13 cellular contexts compared by ENCODE assay signal in genomic region chr2:65576861-65577601, GRCh38.
DNase-seq lines count a peak whose midpoint lies in the region; ATAC-seq and TF ChIP-seq lines count a peak whose summit lies in the region.
"Had no signal": no experiment of that assay in that cellular context is flagged by ENCODE, and none has a peak within 500 bp of the region (broad histone marks: within the 10 kb centered on the region; RNA-seq: fewer than 3 reads in every experiment).

No MANE protein-coding gene starts in this region.

- H3K27ac ChIP-seq in HUES48 (ENCODE audit: low read depth, low read length) (peak overlapping the region; percentile 74), left lung (peak overlapping the region in 1 of 2 donors; percentile 23), WERI-Rb-1 (no peak overlapping the region)
- H3K27ac ChIP-seq: BLaER1, HL-60 had no signal

- H3K9me3 ChIP-seq in HUES48 (ENCODE audit: control insufficient read depth, insufficient read depth, low read length) (no peaks in the 10 kb centered on the region), left lung (no peaks in the 10 kb centered on the region), WERI-Rb-1 (ENCODE audit: severe bottlenecking) (no peaks in the 10 kb centered on the region)
- H3K9me3 ChIP-seq: BLaER1 had no signal

- no peaks in the 10 kb centered on the region for H3K4me1 Mint-ChIP-seq in activated T-cell treated with anti-CD3 and anti-CD28 coated beads, Interleukin-2, amount 50 U/mL, for 24 hours (ENCODE audit: low read depth)
- peaks cover 2% of the 10 kb centered on the region for H3K4me1 Mint-ChIP-seq in activated naive CD4-positive, alpha-beta T cell treated with anti-CD3 and anti-CD28 coated beads for 36 hours (ENCODE audit: low read depth)

- H3K36me3 ChIP-seq in HUES48 (ENCODE audit: control insufficient read depth, insufficient read depth, low read length), result no peaks in the 10 kb centered on the region
- H3K36me3 ChIP-seq in left lung, result no peaks in the 10 kb centered on the region
- H3K36me3 ChIP-seq in WERI-Rb-1, result no peaks in the 10 kb centered on the region
- H3K36me3 ChIP-seq: BLaER1 had no signal

- CTCF ChIA-PET in activated naive CD4-positive, alpha-beta T cell treated with anti-CD3 and anti-CD28 coated beads for 36 hours (lab: Charles Lee), result no interaction called here

- H3K36me3 Mint-ChIP-seq in activated T-cell treated with anti-CD3 and anti-CD28 coated beads, Interleukin-2, amount 50 U/mL, for 24 hours (ENCODE audit: low read depth), result no peaks in the 10 kb centered on the region
- no peaks in the 10 kb centered on the region for H3K36me3 Mint-ChIP-seq in activated naive CD4-positive, alpha-beta T cell treated with anti-CD3 and anti-CD28 coated beads for 36 hours (ENCODE audit: low read depth)

- H3K4me1 ChIP-seq in HUES48 (ENCODE audit: control insufficient read depth, insufficient read depth, low read length) (peaks cover 19% of the 10 kb centered on the region), left lung (peaks cover 4 to 10% of the 10 kb centered on the region in 2 donors)

- intact Hi-C loops in left lung (cut with DNase I), result no loop called here
- intact Hi-C loops in activated naive CD4-positive, alpha-beta T cell treated with anti-CD3 and anti-CD28 coated beads for 36 hours (cut with micrococcal nuclease), result no loop called here

- H3K4me3 Mint-ChIP-seq in activated T-cell treated with anti-CD3 and anti-CD28 coated beads, Interleukin-2, amount 50 U/mL, for 24 hours, result no peak overlapping the region
- H3K4me3 Mint-ChIP-seq in activated naive CD4-positive, alpha-beta T cell treated with anti-CD3 and anti-CD28 coated beads for 36 hours, result no peak overlapping the region

- H3K9me3 Mint-ChIP-seq in activated T-cell treated with anti-CD3 and anti-CD28 coated beads, Interleukin-2, amount 50 U/mL, for 24 hours, result no peaks in the 10 kb centered on the region
- no peaks in the 10 kb centered on the region for H3K9me3 Mint-ChIP-seq in activated naive CD4-positive, alpha-beta T cell treated with anti-CD3 and anti-CD28 coated beads for 36 hours

- peak; percentile 62 for ATAC-seq in left lung
- ATAC-seq: Right ventricle myocardium inferior had no signal

- H3K27me3 Mint-ChIP-seq in activated T-cell treated with anti-CD3 and anti-CD28 coated beads, Interleukin-2, amount 50 U/mL, for 24 hours, result peaks cover 22% of the 10 kb centered on the region
- H3K27me3 Mint-ChIP-seq in activated naive CD4-positive, alpha-beta T cell treated with anti-CD3 and anti-CD28 coated beads for 36 hours (ENCODE audit: low read depth), result peaks cover 3% of the 10 kb centered on the region

- H3K9ac ChIP-seq in HUES48 (ENCODE audit: low read depth, low read length), result no peak overlapping the region
- H3K9ac ChIP-seq: BLaER1 had no signal

- H3K27me3 ChIP-seq in HUES48 (ENCODE audit: control insufficient read depth, insufficient read depth, low read length) (no peaks in the 10 kb centered on the region), left lung (no peaks in the 10 kb centered on the region), WERI-Rb-1 (ENCODE audit: insufficient read depth, low read depth, severe bottlenecking) (peaks cover 5% of the 10 kb centered on the region)
- H3K27me3 ChIP-seq: BLaER1 had no signal

- H3K4me3 ChIP-seq in HUES48 (ENCODE audit: low read depth, low read length) (no peak overlapping the region), left lung (no peak overlapping the region), WERI-Rb-1 (ENCODE audit: low read depth, low read length) (no peak overlapping the region)
- H3K4me3 ChIP-seq: BLaER1 had no signal

- TF ChIP-seq CTCF in left lung (IDR thresholded peaks at IDR 0.05) (no peak), WERI-Rb-1 (IDR thresholded peaks at IDR 0.05; ENCODE audit: low read depth, low read length) (no peak)

- DNase-seq in A172 (ENCODE audit: low spot score) (peak; percentile 99), brain pericyte (ENCODE audit: low read depth, low spot score) (peak; percentile 34), left lung (no peak), WERI-Rb-1 (no peak), NCI-H2171 treated with DMSO at 0.1 percent for 48 hours (lab: John Stamatoyannopoulos, UW) (no peak)
- no peak for DNase-seq in activated T-cell treated with anti-CD3 and anti-CD28 coated beads, Interleukin-2, amount 50 U/mL, for 24 hours
- no peak for DNase-seq in activated naive CD4-positive, alpha-beta T cell treated with anti-CD3 and anti-CD28 coated beads for 36 hours
- DNase-seq: activated gamma-delta T cell treated with Interleukin-2 at 50 U/mL for 16 hours, left cardiac atrium had no signal

- H3K27ac Mint-ChIP-seq in activated T-cell treated with anti-CD3 and anti-CD28 coated beads, Interleukin-2, amount 50 U/mL, for 24 hours, result no peak overlapping the region
- no peak overlapping the region for H3K27ac Mint-ChIP-seq in activated naive CD4-positive, alpha-beta T cell treated with anti-CD3 and anti-CD28 coated beads for 36 hours

Comparison
In these comparisons a context has a peak if more than half of its experiments do, and no peak if none do; other contexts are left out.
1. DNase-seq: peak in A172 (single experiment) and brain pericyte (single experiment); none in left lung (0 of 2), activated T-cell treated with anti-CD3 and anti-CD28 coated beads, Interleukin-2, amount 50 U/mL, for 24 hours (single experiment), WERI-Rb-1 (single experiment), activated naive CD4-positive, alpha-beta T cell treated with anti-CD3 and anti-CD28 coated beads for 36 hours (single experiment) and NCI-H2171 treated with DMSO at 0.1 percent for 48 hours (single experiment).